17 cellular contexts compared by ENCODE assay signal in the genomic region with DNA sequence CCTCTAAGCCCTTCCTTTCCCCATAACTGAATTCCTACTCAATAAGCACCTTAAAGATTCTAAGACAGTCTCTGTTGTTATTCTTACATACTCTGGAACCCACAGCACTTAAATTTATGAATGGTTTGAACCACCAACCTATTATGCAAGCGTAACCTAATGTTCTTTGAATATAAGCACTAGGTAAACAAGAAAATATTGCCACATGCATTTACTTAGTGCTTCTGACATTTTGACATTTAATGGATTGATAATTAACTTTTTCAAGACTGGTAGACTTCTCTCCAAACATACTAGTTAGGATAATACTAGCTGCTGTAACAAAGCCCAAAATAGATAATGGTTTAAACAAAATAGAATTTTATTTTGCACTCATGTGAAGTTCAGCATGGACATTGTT.
A peak's percentile ranks its signal among the peaks of the same experiment; 100 is the strongest.
DNase-seq lines count a peak whose midpoint lies in the region; ATAC-seq and TF ChIP-seq lines count a peak whose summit lies in the region.
"Had no signal": no experiment of that assay in that cellular context is flagged by ENCODE, and none has a peak within 500 bp of the region (broad histone marks: within the 10 kb centered on the region; RNA-seq: fewer than 3 reads in every experiment).

No MANE protein-coding gene starts in this region.

- H3K4me1 Mint-ChIP-seq in activated CD4-positive, alpha-beta T cell treated with anti-CD3 and anti-CD28 coated beads for 36 hours, result peaks cover 28% of the 10 kb centered on the region

- H3K4me3 ChIP-seq in liver (ENCODE audit: low read depth in 1 of 3, low read length in 3 of 3) (no peak overlapping the region), upper lobe of right lung (no peak overlapping the region)
- H3K4me3 ChIP-seq: BLaER1 treated with 17β-estradiol and CSF1 and Interleukin-3, amounts not matched to agents 10 nM and 100 nM; GM23338; K562 had no signal

- no peak overlapping the region for H3K4me3 Mint-ChIP-seq in activated CD4-positive, alpha-beta T cell treated with anti-CD3 and anti-CD28 coated beads for 36 hours
- H3K4me3 Mint-ChIP-seq: CD4-positive, CD25-positive, alpha-beta regulatory T cell; GM23338 had no signal

- CTCF ChIA-PET in activated CD4-positive, alpha-beta T cell treated with anti-CD3 and anti-CD28 coated beads for 36 hours (lab: Charles Lee), result no interaction called here

- H3K27me3 Mint-ChIP-seq in activated CD4-positive, alpha-beta T cell treated with anti-CD3 and anti-CD28 coated beads for 36 hours, result no peaks in the 10 kb centered on the region
- H3K27me3 Mint-ChIP-seq: CD4-positive, CD25-positive, alpha-beta regulatory T cell had no signal

- intact Hi-C loops in activated CD4-positive, alpha-beta T cell treated with anti-CD3 and anti-CD28 coated beads for 36 hours (cut with DNase I, micrococcal nuclease), result no loop called here
- intact Hi-C loops in upper lobe of right lung (cut with DNase I), result no loop called here

- no peak overlapping the region for H3K9ac ChIP-seq in liver (ENCODE audit: low read depth in 1 of 2, low read length in 2 of 2)
- H3K9ac ChIP-seq: BLaER1 treated with 17β-estradiol and CSF1 and Interleukin-3, amounts not matched to agents 10 nM and 100 nM had no signal

- H3K4me1 ChIP-seq in liver (ENCODE audit: control insufficient read depth in 4 of 4, insufficient read depth in 4 of 4, low read length in 3 of 4) (peaks cover 0 to 1% (median 0%) of the 10 kb centered on the region in 4 donors), upper lobe of right lung (no peaks in the 10 kb centered on the region)
- H3K4me1 ChIP-seq: BLaER1 treated with 17β-estradiol and CSF1 and Interleukin-3, amounts not matched to agents 10 nM and 100 nM had no signal

- DNase-seq in activated CD4-positive, alpha-beta T cell treated with anti-CD3 and anti-CD28 coated beads for 36 hours, result no peak
- no peak for DNase-seq in activated CD4-positive, alpha-beta T cell treated with anti-CD3 and anti-CD28 coated beads for 1 hour
- DNase-seq in amniotic epithelial cell (ENCODE audit: low read depth), result peak; percentile 74
- DNase-seq in upper lobe of right lung, result no peak
- DNase-seq in epidermal melanocyte (ENCODE audit: insufficient read length, low spot score), result no peak
- DNase-seq: ACHN; CD4-positive, CD25-positive, alpha-beta regulatory T cell; COR-L47; DMS153; GF-D8; H7 had no signal

- TF ChIP-seq POLR2A in GM18505 (IDR thresholded peaks at IDR 0.05; ENCODE audit: borderline replicate concordance, extremely low read depth, insufficient read depth, insufficient read length), result no peak

- TF ChIP-seq CTCF in liver (IDR thresholded peaks at IDR 0.05; ENCODE audit: low read depth, low read length, missing input control), result no peak
- TF ChIP-seq CTCF in upper lobe of right lung (IDR thresholded peaks at IDR 0.05), result no peak

- H3K27ac Mint-ChIP-seq in activated CD4-positive, alpha-beta T cell treated with anti-CD3 and anti-CD28 coated beads for 36 hours, result peak overlapping the region; percentile 27
- H3K27ac Mint-ChIP-seq: GM23338 had no signal

- H3K9me3 ChIP-seq in liver (ENCODE audit: control insufficient read depth in 4 of 4, low read length in 3 of 4) (peaks cover 0 to 3% (median 0%) of the 10 kb centered on the region in 4 donors), upper lobe of right lung (no peaks in the 10 kb centered on the region)
- H3K9me3 ChIP-seq: BLaER1 treated with 17β-estradiol and CSF1 and Interleukin-3, amounts not matched to agents 10 nM and 100 nM had no signal

- 26% methylated on average over 1 of the region's 1 CpG for WGBS in liver

- no peaks in the 10 kb centered on the region for H3K9me3 Mint-ChIP-seq in activated CD4-positive, alpha-beta T cell treated with anti-CD3 and anti-CD28 coated beads for 36 hours (ENCODE audit: low read depth)
- H3K9me3 Mint-ChIP-seq: GM23338 had no signal

- POLR2A ChIA-PET in activated CD4-positive, alpha-beta T cell treated with anti-CD3 and anti-CD28 coated beads for 36 hours (lab: Charles Lee), result no interaction called here

- H3K36me3 Mint-ChIP-seq in activated CD4-positive, alpha-beta T cell treated with anti-CD3 and anti-CD28 coated beads for 36 hours (ENCODE audit: low read depth), result peaks cover 9% of the 10 kb centered on the region

- TF ChIP-seq RAD21 in liver (IDR thresholded peaks at IDR 0.05), result peak; percentile 17 to 20

- H3K27ac ChIP-seq in liver (ENCODE audit: low read depth in 1 of 2, low read length in 2 of 2) (no peak overlapping the region), upper lobe of right lung (no peak overlapping the region)
- H3K27ac ChIP-seq: BLaER1 treated with 17β-estradiol and CSF1 and Interleukin-3, amounts not matched to agents 10 nM and 100 nM had no signal

- H3K36me3 ChIP-seq in liver (ENCODE audit: control insufficient read depth in 4 of 4, insufficient read depth in 3 of 4, low read depth in 1 of 4, low read length in 3 of 4) (no peaks in the 10 kb centered on the region), upper lobe of right lung (no peaks in the 10 kb centered on the region)

- no peak for ATAC-seq in activated CD4-positive, alpha-beta T cell treated with anti-CD3 and anti-CD28 coated beads for 36 hours
- peak; percentile 21 for ATAC-seq in upper lobe of right lung
- no peak for ATAC-seq in HG03521 (IDR thresholded peaks at IDR 0.05; ENCODE audit: unreplicated experiment)
- no peak for ATAC-seq in GM18505 (IDR thresholded peaks at IDR 0.05; ENCODE audit: unreplicated experiment)
- ATAC-seq: GM23338, K562 had no signal

- H3K27me3 ChIP-seq in liver (ENCODE audit: control insufficient read depth in 4 of 4, insufficient read depth in 4 of 4, low read length in 3 of 4) (no peaks in the 10 kb centered on the region), upper lobe of right lung (no peaks in the 10 kb centered on the region)
- H3K27me3 ChIP-seq: BLaER1 treated with 17β-estradiol and CSF1 and Interleukin-3, amounts not matched to agents 10 nM and 100 nM had no signal

TF ChIP-seq in liver, 16 proteins besides CTCF, POLR2A, EP300 and RAD21:
- TF ChIP-seq ZBTB33 (IDR thresholded peaks at IDR 0.05) (peak; percentile 68), RXRA (IDR thresholded peaks at IDR 0.05) (peak; percentile 23 to 74), EGR1 (IDR thresholded peaks at IDR 0.05; ENCODE audit: low read depth in 2 of 2) (peak in 1 of 2 donors; percentile 51), HNF4G (IDR thresholded peaks at IDR 0.05) (no peak), YY1 (IDR thresholded peaks at IDR 0.05) (peak; percentile 88), FOXA2 (IDR thresholded peaks at IDR 0.05) (peak; percentile 99), FOXA1 (IDR thresholded peaks at IDR 0.05) (peak; percentile 98), JUND (IDR thresholded peaks at IDR 0.05) (peak in 1 of 2 donors; percentile 60), GABPA (IDR thresholded peaks at IDR 0.05 in 1 of 2, conservative IDR thresholded peaks at IDR 0.05 in 1 of 2) (no peak), REST (IDR thresholded peaks at IDR 0.05) (peak; percentile 39), TAF1 (conservative IDR thresholded peaks at IDR 0.05) (no peak), NR2F2 (IDR thresholded peaks at IDR 0.05) (peak; percentile 84), SP1 (IDR thresholded peaks at IDR 0.05) (peak; percentile 41), HNF4A (conservative IDR thresholded peaks at IDR 0.05) (peak; percentile 42 to 71)
- TF ChIP-seq, protein P1, sequence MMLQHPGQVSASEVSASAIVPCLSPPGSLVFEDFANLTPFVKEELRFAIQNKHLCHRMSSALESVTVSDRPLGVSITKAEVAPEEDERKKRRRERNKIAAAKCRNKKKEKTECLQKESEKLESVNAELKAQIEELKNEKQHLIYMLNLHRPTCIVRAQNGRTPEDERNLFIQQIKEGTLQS (IDR thresholded peaks at IDR 0.05), result no peak
- TF ChIP-seq, protein P2, sequence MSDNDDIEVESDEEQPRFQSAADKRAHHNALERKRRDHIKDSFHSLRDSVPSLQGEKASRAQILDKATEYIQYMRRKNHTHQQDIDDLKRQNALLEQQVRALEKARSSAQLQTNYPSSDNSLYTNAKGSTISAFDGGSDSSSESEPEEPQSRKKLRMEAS (IDR thresholded peaks at IDR 0.05), result peak; percentile 46
